ENCODE assay signal across 1 cellular context in the genomic region with DNA sequence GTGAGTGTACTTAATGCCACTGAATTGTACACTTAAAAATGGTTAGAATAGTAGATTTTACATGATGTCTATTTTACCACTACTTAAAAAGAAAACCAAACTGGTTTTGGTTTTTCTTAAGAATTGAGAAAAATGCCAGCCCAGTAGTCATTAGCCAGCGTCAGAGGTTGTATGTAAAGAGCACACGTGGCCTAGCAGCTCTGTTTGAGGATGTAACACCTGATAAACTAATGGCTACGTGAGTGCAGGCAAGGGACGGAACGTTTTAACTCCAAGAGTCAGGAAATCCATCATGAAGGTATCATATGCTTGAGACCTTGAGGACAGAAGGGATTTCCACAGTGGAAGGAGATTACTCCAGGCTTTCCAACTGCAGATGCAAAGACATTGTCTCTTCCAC.
TF ChIP-seq lines count a peak whose summit lies in the region.

No MANE protein-coding gene starts in this region.

TF ChIP-seq in IMR-90, 13 proteins besides CTCF, POLR2A, EP300 and RAD21:
- TF ChIP-seq SMC3 (IDR thresholded peaks at IDR 0.05; ENCODE audit: low read depth, low read length) (no peak), MXI1 (IDR thresholded peaks at IDR 0.05; ENCODE audit: borderline replicate concordance, low read depth, low read length) (no peak), MAFK (IDR thresholded peaks at IDR 0.05; ENCODE audit: low read depth, low read length) (no peak), MAZ (IDR thresholded peaks at IDR 0.05; ENCODE audit: borderline replicate concordance, low read depth, low read length) (no peak), CEBPB (IDR thresholded peaks at IDR 0.05; ENCODE audit: low read depth, low read length) (no peak), RFX5 (IDR thresholded peaks at IDR 0.05; ENCODE audit: low read depth, low read length) (no peak), BHLHE40 (IDR thresholded peaks at IDR 0.05; ENCODE audit: low read depth, low read length) (no peak), FOS (IDR thresholded peaks at IDR 0.05; ENCODE audit: low read depth, low read length) (no peak), NFE2L2 (IDR thresholded peaks at IDR 0.05; ENCODE audit: low read depth, low read length) (no peak), RCOR1 (IDR thresholded peaks at IDR 0.05; ENCODE audit: insufficient replicate concordance, low read length) (no peak), CHD1 (IDR thresholded peaks at IDR 0.05; ENCODE audit: low read depth, low read length) (no peak)
- TF ChIP-seq, protein P1, sequence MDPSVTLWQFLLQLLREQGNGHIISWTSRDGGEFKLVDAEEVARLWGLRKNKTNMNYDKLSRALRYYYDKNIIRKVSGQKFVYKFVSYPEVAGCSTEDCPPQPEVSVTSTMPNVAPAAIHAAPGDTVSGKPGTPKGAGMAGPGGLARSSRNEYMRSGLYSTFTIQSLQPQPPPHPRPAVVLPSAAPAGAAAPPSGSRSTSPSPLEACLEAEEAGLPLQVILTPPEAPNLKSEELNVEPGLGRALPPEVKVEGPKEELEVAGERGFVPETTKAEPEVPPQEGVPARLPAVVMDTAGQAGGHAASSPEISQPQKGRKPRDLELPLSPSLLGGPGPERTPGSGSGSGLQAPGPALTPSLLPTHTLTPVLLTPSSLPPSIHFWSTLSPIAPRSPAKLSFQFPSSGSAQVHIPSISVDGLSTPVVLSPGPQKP (IDR thresholded peaks at IDR 0.05; ENCODE audit: borderline replicate concordance, low read depth, low read length) = no peak
- TF ChIP-seq, protein P2, sequence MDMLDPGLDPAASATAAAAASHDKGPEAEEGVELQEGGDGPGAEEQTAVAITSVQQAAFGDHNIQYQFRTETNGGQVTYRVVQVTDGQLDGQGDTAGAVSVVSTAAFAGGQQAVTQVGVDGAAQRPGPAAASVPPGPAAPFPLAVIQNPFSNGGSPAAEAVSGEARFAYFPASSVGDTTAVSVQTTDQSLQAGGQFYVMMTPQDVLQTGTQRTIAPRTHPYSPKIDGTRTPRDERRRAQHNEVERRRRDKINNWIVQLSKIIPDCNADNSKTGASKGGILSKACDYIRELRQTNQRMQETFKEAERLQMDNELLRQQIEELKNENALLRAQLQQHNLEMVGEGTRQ (IDR thresholded peaks at IDR 0.05; ENCODE audit: low read depth, low read length) = no peak
TF ChIP-seq in IMR-90: peak in this region for 0.
